Comparison of ENCODE assay signal across 17 cellular contexts in the genomic region with DNA sequence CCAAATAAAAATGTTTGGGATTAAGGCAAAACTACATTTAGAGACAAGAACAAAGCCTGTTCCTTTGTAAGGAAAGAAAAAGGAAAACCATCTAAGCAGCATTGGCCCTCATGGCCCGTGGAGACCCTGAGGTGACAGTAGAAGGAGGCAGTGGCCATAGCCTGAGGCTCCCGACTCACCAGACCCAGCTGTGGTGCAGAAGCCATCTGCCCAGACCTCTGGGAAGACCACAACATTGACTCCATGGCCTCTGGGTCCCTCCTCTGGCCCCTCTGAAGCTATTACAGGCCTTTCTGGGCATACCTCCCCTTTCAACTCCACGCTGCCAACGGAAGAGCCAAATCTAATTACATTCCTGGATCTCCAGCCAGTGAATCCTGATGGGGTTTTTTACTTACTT. TPM values are rescaled to one million over a fixed set of nuclear protein-coding genes. Genes with fewer than 3 reads are reported as not detected.
DNase-seq lines count a peak whose midpoint lies in the region; ATAC-seq, FAIRE-seq and TF ChIP-seq lines count a peak whose summit lies in the region.
"Had no signal": no experiment of that assay in that cellular context is flagged by ENCODE, and none has a peak within 500 bp of the region (broad histone marks: within the 10 kb centered on the region; RNA-seq: fewer than 3 reads in every experiment).

No MANE protein-coding gene starts in this region.

- DNase-seq in D721Med (ENCODE audit: insufficient read length, low spot score) (no peak), H7 (peak; percentile 79), iPS-NIHi7 (ENCODE audit: extremely low spot score) (peak; percentile 77), heart left ventricle (no peak), Calu3 (no peak)
- no peak for DNase-seq in activated CD4-positive, alpha-beta memory T cell treated with anti-CD3 and anti-CD28 coated beads, Interleukin-2, amount 10 ng/mL, durations not matched to agents 7 days and 5 days
- no peak for DNase-seq in activated CD8-positive, alpha-beta memory T cell treated with anti-CD3 and anti-CD28 coated beads, Interleukin-2, amount 50 U/mL, for 48 hours
- DNase-seq: effector CD8-positive, alpha-beta T cell; NCI-H2081 treated with DMSO at 0.1 percent for 48 hours; ovary; stimulated activated CD4-positive, alpha-beta T cell treated with anti-CD3 and anti-CD28 coated beads, Interleukin-1b, Interleukin-23, amount 100 ng/mL, for 48 hours; stimulated activated naive CD4-positive, alpha-beta T cell had no signal

- H3K4me1 ChIP-seq in heart left ventricle = peaks cover 0 to 9% (median 0%) of the 10 kb centered on the region in 12 donors
- H3K4me1 ChIP-seq: ascending aorta had no signal

- H3K36me3 ChIP-seq in H7 (replicated peaks; ENCODE audit: control insufficient read depth, insufficient read depth, low read length) (no peaks in the 10 kb centered on the region), heart left ventricle (no peaks in the 10 kb centered on the region)
- H3K36me3 ChIP-seq: ascending aorta; BLaER1 treated with 17β-estradiol and CSF1 and Interleukin-3, amounts not matched to agents 10 nM and 100 nM; ovary had no signal

- BruUV-seq in Calu3 (replicated peaks; lab: Mats Ljungman, UMichigan) = no TSS peak

- H3K27ac ChIP-seq in heart left ventricle = no peak overlapping the region
- H3K27ac ChIP-seq: ascending aorta; BLaER1 treated with 17β-estradiol and CSF1 and Interleukin-3, amounts not matched to agents 10 nM and 100 nM; ovary; RWPE1 had no signal

- H3K27me3 Mint-ChIP-seq in activated CD4-positive, alpha-beta memory T cell treated with anti-CD3 and anti-CD28 coated beads, Interleukin-2, amount 10 ng/mL, durations not matched to agents 7 days and 5 days = peaks cover 3% of the 10 kb centered on the region
- H3K27me3 Mint-ChIP-seq in Calu3 (ENCODE audit: unreplicated experiment) = peaks cover 54% of the 10 kb centered on the region

- H3K27me3 ChIP-seq in H7 (ENCODE audit: control insufficient read depth, insufficient read depth, low read length) = peaks cover 50% of the 10 kb centered on the region
- H3K27me3 ChIP-seq in heart left ventricle = peaks cover 0 to 8% (median 0%) of the 10 kb centered on the region in 9 donors
- H3K27me3 ChIP-seq: ascending aorta; BLaER1 treated with 17β-estradiol and CSF1 and Interleukin-3, amounts not matched to agents 10 nM and 100 nM; ovary had no signal

- no peak overlapping the region for H3K4me3 ChIP-seq in H7 (ENCODE audit: insufficient read depth, low read depth, low read length)
- H3K4me3 ChIP-seq in heart left ventricle = no peak overlapping the region
- H3K4me3 ChIP-seq: ascending aorta; BLaER1 treated with 17β-estradiol and CSF1 and Interleukin-3, amounts not matched to agents 10 nM and 100 nM; ovary had no signal

- TF ChIP-seq CTCF in D721Med (IDR thresholded peaks at IDR 0.05; ENCODE audit: insufficient read depth, missing control alignments) (peak; percentile 11), heart left ventricle (IDR thresholded peaks at IDR 0.05) (peak in 1 of 12 donors; percentile 5), Calu3 (IDR thresholded peaks at IDR 0.05; ENCODE audit: unreplicated experiment) (no peak)

- no peak for FAIRE-seq in D721Med (lab: Jason Lieb, UNC)

- H3K9me3 Mint-ChIP-seq in activated CD4-positive, alpha-beta memory T cell treated with anti-CD3 and anti-CD28 coated beads, Interleukin-2, amount 10 ng/mL, durations not matched to agents 7 days and 5 days = no peaks in the 10 kb centered on the region
- H3K9me3 Mint-ChIP-seq in Calu3 (ENCODE audit: low read depth, unreplicated experiment) = no peaks in the 10 kb centered on the region

- WGBS in heart left ventricle, 4 donors = 49 to 74% (median 65%) methylated on average over 4 of the region's 4 CpGs

- no peak overlapping the region for H3K4me3 Mint-ChIP-seq in activated CD4-positive, alpha-beta memory T cell treated with anti-CD3 and anti-CD28 coated beads, Interleukin-2, amount 10 ng/mL, durations not matched to agents 7 days and 5 days
- H3K4me3 Mint-ChIP-seq in Calu3 (ENCODE audit: low read depth, unreplicated experiment) = no peak overlapping the region

- TF ChIP-seq POLR2A in heart left ventricle (IDR thresholded peaks at IDR 0.05) = no peak

- intact Hi-C loops in heart left ventricle (cut with DNase I) = no loop called here
- intact Hi-C loops in Calu3 (cut with micrococcal nuclease; ENCODE audit: unreplicated experiment) = no loop called here

- H3K27ac Mint-ChIP-seq in activated CD4-positive, alpha-beta memory T cell treated with anti-CD3 and anti-CD28 coated beads, Interleukin-2, amount 10 ng/mL, durations not matched to agents 7 days and 5 days = no peak overlapping the region
- H3K27ac Mint-ChIP-seq in Calu3 (ENCODE audit: unreplicated experiment) = no peak overlapping the region

- no peaks in the 10 kb centered on the region for H3K4me1 Mint-ChIP-seq in activated CD4-positive, alpha-beta memory T cell treated with anti-CD3 and anti-CD28 coated beads, Interleukin-2, amount 10 ng/mL, durations not matched to agents 7 days and 5 days
- no peaks in the 10 kb centered on the region for H3K4me1 Mint-ChIP-seq in Calu3 (ENCODE audit: low read depth, unreplicated experiment)

- CTCF ChIA-PET in activated CD4-positive, alpha-beta memory T cell treated with anti-CD3 and anti-CD28 coated beads, Interleukin-2, amount 10 ng/mL, durations not matched to agents 7 days and 5 days (lab: Charles Lee) = no interaction called here
- CTCF ChIA-PET in Calu3 (lab: Charles Lee) = no interaction called here

- ATAC-seq in SK-N-SH treated with all-trans-retinoic acid at 6 μM for 48 hours (peak; percentile 65), heart left ventricle (no peak)

- H3K36me3 Mint-ChIP-seq in activated CD4-positive, alpha-beta memory T cell treated with anti-CD3 and anti-CD28 coated beads, Interleukin-2, amount 10 ng/mL, durations not matched to agents 7 days and 5 days (ENCODE audit: low read depth) = no peaks in the 10 kb centered on the region
- peaks cover 5% of the 10 kb centered on the region for H3K36me3 Mint-ChIP-seq in Calu3 (ENCODE audit: insufficient read depth, unreplicated experiment)

- POLR2A ChIA-PET in activated CD4-positive, alpha-beta memory T cell treated with anti-CD3 and anti-CD28 coated beads, Interleukin-2, amount 10 ng/mL, durations not matched to agents 7 days and 5 days (lab: Charles Lee) = no interaction called here

- H3K9me3 ChIP-seq in heart left ventricle = no peaks in the 10 kb centered on the region
- H3K9me3 ChIP-seq: ascending aorta, ovary had no signal

TF ChIP-seq in SK-N-SH treated with all-trans-retinoic acid at 6 μM for 48 hours, 23 proteins besides CTCF, POLR2A, EP300 and RAD21:
- TF ChIP-seq ZNF8 (CRISPR knock-in tag; IDR thresholded peaks at IDR 0.05) (peak; percentile 78), ZNF70 (CRISPR knock-in tag; IDR thresholded peaks at IDR 0.05) (no peak), ZFP3 (CRISPR knock-in tag; IDR thresholded peaks at IDR 0.05) (no peak), ISL1 (CRISPR knock-in tag; IDR thresholded peaks at IDR 0.05) (no peak), ZC3H10 (CRISPR knock-in tag; IDR thresholded peaks at IDR 0.05) (no peak), GLIS3 (CRISPR knock-in tag; IDR thresholded peaks at IDR 0.05) (no peak), PPARA (CRISPR knock-in tag; IDR thresholded peaks at IDR 0.05; ENCODE audit: borderline replicate concordance) (no peak), OSR1 (CRISPR knock-in tag; IDR thresholded peaks at IDR 0.05) (no peak), TCF4 (CRISPR knock-in tag; IDR thresholded peaks at IDR 0.05; ENCODE audit: borderline replicate concordance) (peak; percentile 36; the same call in 1 of the 2 replicates), ZNF565 (CRISPR knock-in tag; conservative IDR thresholded peaks at IDR 0.05; ENCODE audit: low read depth) (no peak)
- TF ChIP-seq, protein P1, sequence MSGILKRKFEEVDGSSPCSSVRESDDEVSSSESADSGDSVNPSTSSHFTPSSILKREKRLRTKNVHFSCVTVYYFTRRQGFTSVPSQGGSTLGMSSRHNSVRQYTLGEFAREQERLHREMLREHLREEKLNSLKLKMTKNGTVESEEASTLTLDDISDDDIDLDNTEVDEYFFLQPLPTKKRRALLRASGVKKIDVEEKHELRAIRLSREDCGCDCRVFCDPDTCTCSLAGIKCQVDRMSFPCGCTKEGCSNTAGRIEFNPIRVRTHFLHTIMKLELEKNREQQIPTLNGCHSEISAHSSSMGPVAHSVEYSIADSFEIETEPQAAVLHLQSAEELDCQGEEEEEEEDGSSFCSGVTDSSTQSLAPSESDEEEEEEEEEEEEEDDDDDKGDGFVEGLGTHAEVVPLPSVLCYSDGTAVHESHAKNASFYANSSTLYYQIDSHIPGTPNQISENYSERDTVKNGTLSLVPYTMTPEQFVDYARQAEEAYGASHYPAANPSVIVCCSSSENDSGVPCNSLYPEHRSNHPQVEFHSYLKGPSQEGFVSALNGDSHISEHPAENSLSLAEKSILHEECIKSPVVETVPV (CRISPR knock-in tag; IDR thresholded peaks at IDR 0.05) = no peak

RNA-seq across cellular contexts. Expression of gene PRAME, which starts 6.4 kb away (rescaled TPM):
- not detected in 2 replicates for total RNA-seq in H7 (2014; rRNA removed; shearing (Covaris generic))
- not detected for total RNA-seq in activated CD4-positive, alpha-beta memory T cell treated with anti-CD3 and anti-CD28 coated beads, Interleukin-2, amount 10 ng/mL, durations not matched to agents 7 days and 5 days
- total RNA-seq in heart left ventricle (under 1 TPM in 1 of 9 donors, not detected in 8; 0.59 TPM), Calu3 (2022) (2.6 and 5.1 TPM in 2 replicates)
- polyA plus RNA-seq in heart left ventricle = under 1 TPM in 1 of 2 donors, not detected in 1; 0.23 TPM
- total RNA-seq: ascending aorta, lung microvascular endothelial cell had no signal

RNA-seq across cellular contexts. Expression of gene ZNF280A, which starts 32.6 kb away (rescaled TPM):
- 0.15 and 0.31 TPM in 2 replicates for total RNA-seq in H7 (2014; rRNA removed; shearing (Covaris generic))
- not detected for total RNA-seq in activated CD4-positive, alpha-beta memory T cell treated with anti-CD3 and anti-CD28 coated beads, Interleukin-2, amount 10 ng/mL, durations not matched to agents 7 days and 5 days
- total RNA-seq in heart left ventricle (not detected), Calu3 (2022) (not detected in 2 replicates)
- polyA plus RNA-seq in heart left ventricle = not detected
- total RNA-seq: ascending aorta, lung microvascular endothelial cell had no signal

RNA-seq across cellular contexts. Expression of gene ZNF280B, which starts 44.1 kb away (rescaled TPM):
- 2.9 and 3.7 TPM in 2 replicates for total RNA-seq in H7 (2014; rRNA removed; shearing (Covaris generic))
- 1 to 10 TPM; 2.0 TPM for total RNA-seq in activated CD4-positive, alpha-beta memory T cell treated with anti-CD3 and anti-CD28 coated beads, Interleukin-2, amount 10 ng/mL, durations not matched to agents 7 days and 5 days
- total RNA-seq in heart left ventricle (1 to 10 TPM in 4 of 9 donors, under 1 TPM in 5; 0.19 to 1.5 (median 0.84) TPM), Calu3 (2022) (4.0 and 4.6 TPM in 2 replicates)
- under 1 TPM; 0.06 to 0.19 TPM for polyA plus RNA-seq in heart left ventricle
- total RNA-seq: ascending aorta had no signal

Comparison
In these comparisons a context has a peak if more than half of its experiments do, and no peak if none do; other contexts are left out.
1. DNase-seq: peak in H7 (single experiment) and iPS-NIHi7 (single experiment); none in D721Med (single experiment), activated CD4-positive, alpha-beta memory T cell treated with anti-CD3 and anti-CD28 coated beads, Interleukin-2, amount 10 ng/mL, durations not matched to agents 7 days and 5 days (single experiment), activated CD8-positive, alpha-beta memory T cell treated with anti-CD3 and anti-CD28 coated beads, Interleukin-2, amount 50 U/mL, for 48 hours (single experiment), heart left ventricle (0 of 5) and Calu3 (single experiment).